Comparison of ENCODE assay signal across 34 cellular contexts in genomic region chr12:60666895-60667294, GRCh38.
"Had no signal": no experiment of that assay in that cellular context is flagged by ENCODE, and none has a peak within 500 bp of the region (broad histone marks: within the 10 kb centered on the region; RNA-seq: fewer than 3 reads in every experiment).

No MANE protein-coding gene starts in this region.

- H3K4me3 ChIP-seq: MG63 had no signal

- DNase-seq: Karpas-422, Kasumi-1, MG63, MM.1S, MV-4-11, NCI-H1048, NCI-H1092, NCI-H1092 treated with DMSO at 0.1 percent for 48 hours, NCI-H1105, NCI-H1105 treated with DMSO at 0.1 percent for 48 hours, NCI-H1417, NCI-H1417 treated with DMSO at 0.1 percent for 48 hours, NCI-H1436, NCI-H1436 treated with DMSO at 0.1 percent for 48 hours, NCI-H146, NCI-H1694, NCI-H1694 treated with DMSO at 0.1 percent for 48 hours, NCI-H187, NCI-H187 treated with DMSO at 0.1 percent for 48 hours, NCI-H1930, NCI-H2029, NCI-H2029 treated with DMSO at 0.1 percent for 48 hours, NCI-H2081, NCI-H2081 treated with DMSO at 0.1 percent for 48 hours, NCI-H2107, NCI-H2171, NCI-H2171 treated with DMSO at 0.1 percent for 48 hours, NCI-H2227 treated with DMSO at 0.1 percent for 48 hours, NCI-H226, NCI-H345, NCI-H446, NCI-H446 treated with DMSO at 0.1 percent for 48 hours, NCI-H510A, NCI-H510A treated with DMSO at 0.1 percent for 48 hours had no signal

- H3K36me3 ChIP-seq: MG63 had no signal

- H3K27me3 ChIP-seq: MG63 had no signal

- H3K9me3 ChIP-seq: MG63 had no signal
